In genomic region chr1:212606734-212607205, GRCh38 we compare ENCODE assay signal across 8 cellular contexts. TPM values are rescaled to one million over a fixed set of nuclear protein-coding genes. Genes with fewer than 3 reads are reported as not detected.
DNase-seq lines count a peak whose midpoint lies in the region; ATAC-seq lines count a peak whose summit lies in the region.

No MANE protein-coding gene starts in this region.

- ATAC-seq in left ventricle myocardium superior (no peak), sciatic nerve (no peak), HG03354 (IDR thresholded peaks at IDR 0.05; ENCODE audit: poor library complexity, severe bottlenecking, unreplicated experiment) (no peak)

- DNase-seq in Daoy (ENCODE audit: low read depth) (peak; percentile 36), NCI-H2196 treated with DMSO at 0.1 percent for 48 hours (lab: John Stamatoyannopoulos, UW; ENCODE audit: unreplicated experiment) (peak; percentile 39), left ventricle myocardium superior (peak; percentile 65), sciatic nerve (ENCODE audit: low spot score) (peak; percentile 72), KG1 (lab: John Stamatoyannopoulos, UW) (no peak), NCI-H1694 treated with DMSO at 0.1 percent for 48 hours (lab: John Stamatoyannopoulos, UW) (no peak)
- DNase-seq in activated gamma-delta T cell treated with anti-CD3 and anti-CD28 coated beads, Interleukin-2, amount 50 U/mL, for 16 hours (ENCODE audit: low read depth), result peak; percentile 12

- intact Hi-C loops in left ventricle myocardium superior (cut with micrococcal nuclease), result no loop called here
- intact Hi-C loops in sciatic nerve (cut with DNase I), result no loop called here

RNA-seq across cellular contexts. Expression of gene ATF3, which starts 1.8 kb away (rescaled TPM):
- 17.8 and 37.4 TPM in 2 replicates for total RNA-seq in Daoy (2014; rRNA removed; shearing (Covaris generic))
- 14.6 TPM for total RNA-seq in left ventricle myocardium superior
- total RNA-seq in sciatic nerve, result 32.4 TPM

Comparison
In these comparisons a context has a peak if more than half of its experiments do, and no peak if none do; other contexts are left out.
1. DNase-seq: peak in Daoy (single experiment), NCI-H2196 treated with DMSO at 0.1 percent for 48 hours (single experiment), activated gamma-delta T cell treated with anti-CD3 and anti-CD28 coated beads, Interleukin-2, amount 50 U/mL, for 16 hours (single experiment), left ventricle myocardium superior (single experiment) and sciatic nerve (single experiment); none in KG1 (single experiment) and NCI-H1694 treated with DMSO at 0.1 percent for 48 hours (single experiment).